ENCODE assay signal across 19 cellular contexts in the genomic region with DNA sequence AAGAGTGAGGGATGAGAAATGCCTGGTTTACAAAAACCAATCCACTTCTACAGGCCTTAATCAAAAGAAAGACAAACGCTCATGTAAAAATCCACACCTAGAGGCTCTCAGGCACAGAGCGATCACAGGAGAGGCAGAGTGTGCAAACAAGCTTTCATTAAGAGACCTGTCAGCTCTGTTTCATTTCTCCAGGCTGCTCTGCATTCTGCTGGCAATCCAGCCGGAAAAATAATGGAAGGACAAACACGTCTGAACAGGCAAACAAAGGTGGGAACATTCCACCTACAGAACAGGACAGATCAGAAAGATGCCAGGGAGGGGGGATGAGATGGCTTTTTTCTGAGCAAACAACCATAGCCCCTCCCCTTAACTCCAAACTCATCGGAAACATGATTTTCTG. TPM values are rescaled to one million over a fixed set of nuclear protein-coding genes. Genes with fewer than 3 reads are reported as not detected.
DNase-seq lines count a peak whose midpoint lies in the region; ATAC-seq, FAIRE-seq and TF ChIP-seq lines count a peak whose summit lies in the region.
"Had no signal": no experiment of that assay in that cellular context is flagged by ENCODE, and none has a peak within 500 bp of the region (broad histone marks: within the 10 kb centered on the region; RNA-seq: fewer than 3 reads in every experiment).

No MANE protein-coding gene starts in this region.

- WGBS in spleen, 5 donors: 79 to 97% (median 91%) methylated on average over 5 of the region's 5 CpGs

- H3K4me3 ChIP-seq in RWPE2 (ENCODE audit: severe bottlenecking) (no peak overlapping the region), spleen (no peak overlapping the region), H7 (ENCODE audit: insufficient read depth, low read depth, low read length) (no peak overlapping the region)
- H3K4me3 ChIP-seq: thoracic aorta had no signal

- no peak for TF ChIP-seq POLR2A in spleen (IDR thresholded peaks at IDR 0.05)

- intact Hi-C loops in spleen (cut with DNase I; ENCODE audit: low total_unique reads): no loop called here

- DNase-seq in NCI-H748 (lab: John Stamatoyannopoulos, UW; ENCODE audit: unreplicated experiment) (peak; percentile 66), NCI-H748 treated with DMSO at 0.1 percent for 48 hours (lab: John Stamatoyannopoulos, UW) (no peak), RWPE2 (ENCODE audit: low spot score) (no peak), spleen (no peak), H7 (no peak)
- DNase-seq in activated CD8-positive, alpha-beta memory T cell treated with anti-CD3 and anti-CD28 coated beads, Interleukin-2, amount 50 U/mL, for 48 hours: no peak
- DNase-seq in activated naive CD4-positive, alpha-beta T cell treated with Interleukin-2 at 50 U/mL for 16 hours: no peak
- DNase-seq: activated CD4-positive, alpha-beta T cell treated with anti-CD3 and anti-CD28 coated beads, Interleukin-2, amount 50 U/mL, for 1 hour; activated naive CD4-positive, alpha-beta T cell treated with anti-CD3 and anti-CD28 coated beads for 36 hours; activated T-cell treated with anti-CD3 and anti-CD28 coated beads for 4 hours; aorta; CD4-positive, alpha-beta memory T cell; endodermal cell; hypothalamus; NCI-H2107; NK-92 treated with Interleukin-12 subunit alpha and Interleukin-12 subunit beta, amount 100 ng/mL, for 24 hours had no signal

- H3K4me1 ChIP-seq in RWPE2 (ENCODE audit: insufficient read depth, poor library complexity, severe bottlenecking) (peaks cover 11% of the 10 kb centered on the region), spleen (peaks cover 0 to 12% (median under 1%) of the 10 kb centered on the region in 6 donors)

- H3K27me3 ChIP-seq in RWPE2 (ENCODE audit: insufficient read depth, poor library complexity, severe bottlenecking): no peaks in the 10 kb centered on the region
- H3K27me3 ChIP-seq in spleen (replicated peaks in 1 of 7): peaks cover 0 to 28% (median 7%) of the 10 kb centered on the region in 7 donors
- peaks cover 21% of the 10 kb centered on the region for H3K27me3 ChIP-seq in H7 (ENCODE audit: control insufficient read depth, insufficient read depth, low read length)

- H3K9me3 ChIP-seq in RWPE2 (ENCODE audit: severe bottlenecking) (no peaks in the 10 kb centered on the region), spleen (no peaks in the 10 kb centered on the region)
- H3K9me3 ChIP-seq: thoracic aorta had no signal

- TF ChIP-seq CTCF in RWPE2 (IDR thresholded peaks at IDR 0.05; ENCODE audit: poor library complexity, severe bottlenecking): no peak
- TF ChIP-seq CTCF in spleen (IDR thresholded peaks at IDR 0.05 in 8 of 11, conservative IDR thresholded peaks at IDR 0.05 in 3 of 11): no peak

- H3K36me3 ChIP-seq in RWPE2 (ENCODE audit: low read depth): no peaks in the 10 kb centered on the region
- H3K36me3 ChIP-seq in spleen: peaks cover 0 to 15% (median 6%) of the 10 kb centered on the region in 6 donors
- no peaks in the 10 kb centered on the region for H3K36me3 ChIP-seq in H7 (replicated peaks; ENCODE audit: control insufficient read depth, insufficient read depth, low read length)
- H3K36me3 ChIP-seq: thoracic aorta had no signal

- ATAC-seq in RWPE2 (ENCODE audit: low read depth): peak; percentile 73

- peak; percentile 76 for FAIRE-seq in islet of Langerhans (lab: Jason Lieb, UNC)

- H3K27ac ChIP-seq in RWPE2 (ENCODE audit: poor library complexity, severe bottlenecking) (no peak overlapping the region), spleen (no peak overlapping the region)
- H3K27ac ChIP-seq: thoracic aorta had no signal

RNA-seq across cellular contexts. Expression of a gene that starts 9.7 kb away (rescaled TPM):
- total RNA-seq in spleen: 10 to 100 TPM in 6 of 7 donors, 1 to 10 TPM in 1; 8.6 to 28.8 (median 17.0) TPM
- 10 to 100 TPM in 1 of 3 donors, 1 to 10 TPM in 2; 4.0 to 13.8 (median 9.6) TPM for polyA plus RNA-seq in spleen
- 0.07 and 1.3 TPM in 2 replicates for total RNA-seq in H7 (2014; rRNA removed; shearing (Covaris generic))
- total RNA-seq: activated naive CD4-positive, alpha-beta T cell treated with anti-CD3 and anti-CD28 coated beads for 36 hours; CD4-positive, alpha-beta memory T cell; pulmonary artery endothelial cell had no signal
- polyA plus RNA-seq: CD4-positive, alpha-beta memory T cell had no signal
